24 cellular contexts compared by ENCODE assay signal in the genomic region with DNA sequence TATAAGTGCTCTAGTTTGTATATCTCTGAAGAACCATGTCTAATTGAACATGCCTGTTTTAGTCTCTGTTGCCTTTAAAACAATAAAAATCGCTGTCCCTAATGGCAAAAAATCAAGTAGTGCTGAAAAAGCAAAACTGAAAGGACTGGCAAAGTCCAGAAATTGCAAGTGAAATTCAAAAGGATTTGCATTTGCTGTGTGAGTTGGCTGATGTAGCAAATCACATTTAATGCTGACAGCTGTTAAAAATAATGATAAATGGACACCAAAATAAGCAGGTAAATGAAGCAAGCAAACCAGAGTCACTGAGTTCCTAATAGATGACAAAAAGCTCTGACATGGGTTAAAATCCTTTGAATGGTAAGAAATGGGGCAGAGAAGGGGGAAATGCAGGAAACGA.
A peak's percentile ranks its signal among the peaks of the same experiment; 100 is the strongest.
DNase-seq lines count a peak whose midpoint lies in the region; ATAC-seq, FAIRE-seq and TF ChIP-seq lines count a peak whose summit lies in the region.
"Had no signal": no experiment of that assay in that cellular context is flagged by ENCODE, and none has a peak within 500 bp of the region (broad histone marks: within the 10 kb centered on the region; RNA-seq: fewer than 3 reads in every experiment).

No MANE protein-coding gene starts in this region.

- no peaks in the 10 kb centered on the region for H3K27me3 ChIP-seq in KMS-11 (ENCODE audit: insufficient read depth, low read depth)

- FAIRE-seq in GM19239 (lab: Jason Lieb, UNC) = peak; percentile 69

- H3K4me1 ChIP-seq in KMS-11 (ENCODE audit: low read depth, poor library complexity, severe bottlenecking) = peaks cover 19% of the 10 kb centered on the region

- no peaks in the 10 kb centered on the region for H3K36me3 ChIP-seq in KMS-11 (ENCODE audit: insufficient read depth)

- TF ChIP-seq CTCF in GM12865 (IDR thresholded peaks at IDR 0.05; ENCODE audit: insufficient read depth, low read depth, low read length, missing control alignments) (no peak), KMS-11 (conservative IDR thresholded peaks at IDR 0.05; ENCODE audit: low read depth, low read length) (no peak)

- peak overlapping the region; percentile 35; the same call in 1 of the 2 replicates for H2AFZ ChIP-seq in KMS-11 (ENCODE audit: low read depth)

- H3K4me3 ChIP-seq in GM12865 (ENCODE audit: low read depth, low read length) (no peak overlapping the region), KMS-11 (IDR thresholded peaks at IDR 0.05; ENCODE audit: insufficient read depth, low read depth, low read length) (no peak overlapping the region)

- H3K27ac ChIP-seq in KMS-11 = peak overlapping the region; percentile 11; the same call in 1 of the 2 replicates
- H3K27ac ChIP-seq: epithelial cell of prostate, VCaP had no signal

- peak; percentile 47 for ATAC-seq in HG02678 (IDR thresholded peaks at IDR 0.05; ENCODE audit: unreplicated experiment)
- no peak for ATAC-seq in GM21825 (IDR thresholded peaks at IDR 0.05; ENCODE audit: unreplicated experiment)
- ATAC-seq: right cardiac atrium had no signal

- H4K20me1 ChIP-seq in KMS-11 (ENCODE audit: insufficient read depth) = no peaks in the 10 kb centered on the region

- no peak overlapping the region for H3K9ac ChIP-seq in KMS-11

- no peaks in the 10 kb centered on the region for H3K79me2 ChIP-seq in KMS-11 (ENCODE audit: insufficient read depth, low read depth)

- H3K4me2 ChIP-seq in KMS-11 = peak overlapping the region; percentile 56

- DNase-seq in GM12865 (ENCODE audit: low read depth) (peak; percentile 42), GM19239 (ENCODE audit: insufficient read length, low spot score) (peak; percentile 1), NCI-H2029 treated with DMSO at 0.1 percent for 48 hours (lab: John Stamatoyannopoulos, UW) (no peak), hypothalamus (lab: John Stamatoyannopoulos, UW) (no peak), AG08395 (ENCODE audit: low spot score) (no peak)
- DNase-seq: activated CD4-positive, alpha-beta T cell treated with anti-CD3 and anti-CD28 coated beads, Interleukin-2, amount 50 U/mL, for 4 hours; activated naive CD4-positive, alpha-beta T cell; amygdala; caudate nucleus; CD4-positive, alpha-beta T cell; foreskin fibroblast; hippocampal formation; NCI-H1436; NCI-H524 treated with DMSO at 0.1 percent for 48 hours; occipital lobe; right cardiac atrium; SIG-M5; stimulated activated CD4-positive, alpha-beta T cell treated with anti-CD3 and anti-CD28 coated beads, Interleukin-15, amount 100 ng/mL, for 24 hours; T-helper 2 cell had no signal

Comparison
In these comparisons a context has a peak if more than half of its experiments do, and no peak if none do; other contexts are left out.
1. DNase-seq: peak in GM12865 (single experiment) and GM19239 (single experiment); none in NCI-H2029 treated with DMSO at 0.1 percent for 48 hours (single experiment), hypothalamus (0 of 51) and AG08395 (single experiment).